34 cellular contexts compared by ENCODE assay signal in genomic region chr11:39385911-39386310, GRCh38.
"Had no signal": no experiment of that assay in that cellular context is flagged by ENCODE, and none has a peak within 500 bp of the region (broad histone marks: within the 10 kb centered on the region; RNA-seq: fewer than 3 reads in every experiment).

No MANE protein-coding gene starts in this region.

- H3K4me2 ChIP-seq: KMS-11 had no signal

- H3K27me3 ChIP-seq: MG63 had no signal

- DNase-seq: Karpas-422, Kasumi-1, MG63, MM.1S, MV-4-11, NCI-H1048, NCI-H1092, NCI-H1092 treated with DMSO at 0.1 percent for 48 hours, NCI-H1105, NCI-H1105 treated with DMSO at 0.1 percent for 48 hours, NCI-H1417, NCI-H1417 treated with DMSO at 0.1 percent for 48 hours, NCI-H1436, NCI-H1436 treated with DMSO at 0.1 percent for 48 hours, NCI-H146, NCI-H1694, NCI-H1694 treated with DMSO at 0.1 percent for 48 hours, NCI-H187, NCI-H187 treated with DMSO at 0.1 percent for 48 hours, NCI-H1930, NCI-H2029, NCI-H2029 treated with DMSO at 0.1 percent for 48 hours, NCI-H2081, NCI-H2081 treated with DMSO at 0.1 percent for 48 hours, NCI-H2107, NCI-H2171, NCI-H2171 treated with DMSO at 0.1 percent for 48 hours, NCI-H2227 treated with DMSO at 0.1 percent for 48 hours, NCI-H226, NCI-H345, NCI-H446, NCI-H446 treated with DMSO at 0.1 percent for 48 hours, NCI-H510A had no signal

- H3K4me3 ChIP-seq: MG63 had no signal

- H3K27ac ChIP-seq: KMS-11 had no signal

- H3K9ac ChIP-seq: KMS-11 had no signal

- H3K36me3 ChIP-seq: MG63 had no signal
